8 cellular contexts compared by ENCODE assay signal in the genomic region with DNA sequence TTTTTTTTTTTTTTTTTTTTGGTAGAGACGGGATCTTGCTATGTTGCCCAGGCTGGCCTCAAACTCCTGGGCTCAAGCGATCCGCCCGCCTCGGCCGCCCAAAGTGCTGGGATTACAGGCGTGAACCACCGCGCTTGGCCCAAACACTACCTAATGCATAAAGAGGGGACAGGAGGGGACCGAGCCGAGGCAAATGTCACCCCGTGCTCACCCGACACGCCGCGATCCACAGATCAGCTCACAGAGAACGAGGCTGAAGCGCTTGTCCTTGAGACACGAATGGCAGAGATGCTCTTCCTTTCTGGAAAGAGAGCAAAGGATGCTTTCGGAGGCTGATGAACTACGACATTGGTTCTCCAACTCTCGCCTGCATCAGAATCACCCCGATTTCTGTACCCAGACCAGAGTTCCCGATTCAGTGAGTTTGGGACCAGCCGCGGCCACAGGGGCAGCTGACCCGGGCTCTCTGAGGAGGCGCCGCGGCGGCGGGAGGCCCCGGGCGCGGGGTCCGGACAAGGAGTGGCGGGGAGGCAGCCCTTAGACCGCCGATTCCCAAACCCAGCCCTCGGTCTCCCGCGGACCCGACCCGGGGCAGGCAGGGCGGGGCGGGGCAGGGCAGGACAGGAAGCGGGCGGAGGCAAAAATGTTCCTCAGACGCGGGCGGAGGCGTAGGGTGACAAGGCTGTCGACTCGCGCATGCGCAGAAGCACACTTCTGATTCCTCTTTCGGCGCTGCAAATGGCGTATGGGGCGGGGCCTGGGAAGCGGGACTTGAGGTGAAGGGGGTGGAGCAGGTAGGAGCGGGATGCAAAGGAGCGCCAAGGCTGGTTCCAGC. TPM values are rescaled to one million over a fixed set of nuclear protein-coding genes. Genes with fewer than 3 reads are reported as not detected.
DNase-seq lines count a peak whose midpoint lies in the region; ATAC-seq and TF ChIP-seq lines count a peak whose summit lies in the region.

ZNF699 (minus strand) TSS at position 700 of the 835 bp plus-strand sequence. CDS start 4,719 bp downstream, outside the sequence.

- H3K27ac Mint-ChIP-seq in activated naive CD8-positive, alpha-beta T cell treated with anti-CD3 and anti-CD28 coated beads for 36 hours: peak within 1 kb of the TSS; percentile 93

- H3K4me3 ChIP-seq in GM06990 (replicated peaks; ENCODE audit: low read depth, low read length) (peak within 1 kb of the TSS; percentile 72), ovary (peak within 1 kb of the TSS; percentile 97), thymus (ENCODE audit: low read length) (peak within 1 kb of the TSS; percentile 75)

- peaks cover 25% of the 10 kb centered on the region for H3K36me3 Mint-ChIP-seq in activated naive CD8-positive, alpha-beta T cell treated with anti-CD3 and anti-CD28 coated beads for 36 hours

- no peak for TF ChIP-seq EP300 in ovary (IDR thresholded peaks at IDR 0.05)

- H3K9me3 ChIP-seq in ovary: peaks cover 0 to 5% of the 10 kb centered on the region in 2 donors
- H3K9me3 ChIP-seq in thymus (ENCODE audit: control insufficient read depth): no peaks in the 10 kb centered on the region

- peaks cover 15% of the 10 kb centered on the region for H3K9me3 Mint-ChIP-seq in activated naive CD8-positive, alpha-beta T cell treated with anti-CD3 and anti-CD28 coated beads for 36 hours

- H3K36me3 ChIP-seq in GM06990 (ENCODE audit: control insufficient read depth, insufficient read depth, low read length): no peaks in the 10 kb centered on the region
- H3K36me3 ChIP-seq in ovary: no peaks in the 10 kb centered on the region
- H3K36me3 ChIP-seq in thymus (ENCODE audit: control insufficient read depth, insufficient read depth): peaks cover 8% of the 10 kb centered on the region

- H3K4me1 ChIP-seq in ovary (ENCODE audit: insufficient read depth) (peaks cover 1% of the 10 kb centered on the region), thymus (ENCODE audit: control insufficient read depth, insufficient read depth, low read length) (peaks cover 3% of the 10 kb centered on the region)

- intact Hi-C loops in Right ventricle myocardium inferior (cut with DNase I) (loop anchor here (5.0 kb wide), 1 partner anchor 172 kb away; no protein-coding TSS in a partner anchor), ovary (cut with DNase I) (loop anchor here in 1 of 4 donors (10.0 kb wide), 1 partner anchor 275 kb away; the partner anchor contains the start of gene ZNF121)

- DNase-seq in GM06990 (ENCODE audit: extremely low read depth, insufficient read length): peak; percentile 94
- DNase-seq in NCI-H1048 (lab: John Stamatoyannopoulos, UW): peak; percentile 98
- peak; percentile 98 for DNase-seq in activated naive CD8-positive, alpha-beta T cell treated with anti-CD3 and anti-CD28 coated beads for 36 hours
- DNase-seq in Right ventricle myocardium inferior (ENCODE audit: missing footprints): peak; percentile 99
- peak; percentile 98 to 99 (median 99) for DNase-seq in ovary

- WGBS in ovary, 3 donors: 1% methylated on average over 62 to 63 of the region's 63 CpGs
- WGBS in thymus: 1% methylated on average over 63 of the region's 63 CpGs

- TF ChIP-seq CTCF in GM06990 (IDR thresholded peaks at IDR 0.05; ENCODE audit: insufficient read depth, low read length, poor library complexity, severe bottlenecking): no peak
- TF ChIP-seq CTCF in ovary (IDR thresholded peaks at IDR 0.05): no peak

- no peaks in the 10 kb centered on the region for H3K27me3 ChIP-seq in GM06990 (replicated peaks; ENCODE audit: control insufficient read depth, insufficient read depth, low read length)
- no peaks in the 10 kb centered on the region for H3K27me3 ChIP-seq in ovary
- no peaks in the 10 kb centered on the region for H3K27me3 ChIP-seq in thymus (ENCODE audit: control insufficient read depth, insufficient read depth)

- H3K4me3 Mint-ChIP-seq in activated naive CD8-positive, alpha-beta T cell treated with anti-CD3 and anti-CD28 coated beads for 36 hours: peak within 1 kb of the TSS; percentile 95

- H3K4me1 Mint-ChIP-seq in activated naive CD8-positive, alpha-beta T cell treated with anti-CD3 and anti-CD28 coated beads for 36 hours: peaks cover 17% of the 10 kb centered on the region

- TF ChIP-seq POLR2A in ovary (IDR thresholded peaks at IDR 0.05): peak; percentile 47

- ATAC-seq in HG02588 (IDR thresholded peaks at IDR 0.05; ENCODE audit: unreplicated experiment) (peak; percentile 89), SK-N-SH treated with all-trans-retinoic acid at 6 μM for 48 hours (peak; percentile 95), Right ventricle myocardium inferior (peak; percentile 98)

- peaks cover 4% of the 10 kb centered on the region for H3K27me3 Mint-ChIP-seq in activated naive CD8-positive, alpha-beta T cell treated with anti-CD3 and anti-CD28 coated beads for 36 hours

- peak within 1 kb of the TSS; percentile 72 to 90 for H3K27ac ChIP-seq in ovary
- peak within 1 kb of the TSS; percentile 92 for H3K27ac ChIP-seq in thymus (ENCODE audit: low read depth)

TF ChIP-seq in SK-N-SH treated with all-trans-retinoic acid at 6 μM for 48 hours, 23 proteins besides CTCF, POLR2A, EP300 and RAD21:
- TF ChIP-seq, protein P1, sequence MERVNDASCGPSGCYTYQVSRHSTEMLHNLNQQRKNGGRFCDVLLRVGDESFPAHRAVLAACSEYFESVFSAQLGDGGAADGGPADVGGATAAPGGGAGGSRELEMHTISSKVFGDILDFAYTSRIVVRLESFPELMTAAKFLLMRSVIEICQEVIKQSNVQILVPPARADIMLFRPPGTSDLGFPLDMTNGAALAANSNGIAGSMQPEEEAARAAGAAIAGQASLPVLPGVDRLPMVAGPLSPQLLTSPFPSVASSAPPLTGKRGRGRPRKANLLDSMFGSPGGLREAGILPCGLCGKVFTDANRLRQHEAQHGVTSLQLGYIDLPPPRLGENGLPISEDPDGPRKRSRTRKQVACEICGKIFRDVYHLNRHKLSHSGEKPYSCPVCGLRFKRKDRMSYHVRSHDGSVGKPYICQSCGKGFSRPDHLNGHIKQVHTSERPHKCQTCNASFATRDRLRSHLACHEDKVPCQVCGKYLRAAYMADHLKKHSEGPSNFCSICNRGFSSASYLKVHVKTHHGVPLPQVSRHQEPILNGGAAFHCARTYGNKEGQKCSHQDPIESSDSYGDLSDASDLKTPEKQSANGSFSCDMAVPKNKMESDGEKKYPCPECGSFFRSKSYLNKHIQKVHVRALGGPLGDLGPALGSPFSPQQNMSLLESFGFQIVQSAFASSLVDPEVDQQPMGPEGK (CRISPR knock-in tag; IDR thresholded peaks at IDR 0.05; ENCODE audit: borderline replicate concordance): no peak
- TF ChIP-seq ZFP30 (CRISPR knock-in tag; IDR thresholded peaks at IDR 0.05): no peak
- no peak for TF ChIP-seq ESRRG (CRISPR knock-in tag; IDR thresholded peaks at IDR 0.05)
- no peak for TF ChIP-seq ZC3H10 (CRISPR knock-in tag; IDR thresholded peaks at IDR 0.05)
- no peak for TF ChIP-seq ZNF70 (CRISPR knock-in tag; IDR thresholded peaks at IDR 0.05)
- no peak for TF ChIP-seq RARB (CRISPR knock-in tag; IDR thresholded peaks at IDR 0.05)
- no peak for TF ChIP-seq BACH2 (CRISPR knock-in tag; IDR thresholded peaks at IDR 0.05; ENCODE audit: borderline replicate concordance)
- no peak for TF ChIP-seq POU6F1 (CRISPR knock-in tag; IDR thresholded peaks at IDR 0.05; ENCODE audit: borderline replicate concordance, low read depth)
- no peak for TF ChIP-seq OSR1 (CRISPR knock-in tag; IDR thresholded peaks at IDR 0.05)
- TF ChIP-seq TOX (CRISPR knock-in tag; IDR thresholded peaks at IDR 0.05; ENCODE audit: borderline replicate concordance): no peak
- no peak for TF ChIP-seq ZFP3 (CRISPR knock-in tag; IDR thresholded peaks at IDR 0.05)

RNA-seq across cellular contexts. Expression of gene ZNF699, which starts in this region (rescaled TPM):
- 1 to 10 TPM; 4.6 to 5.1 TPM for total RNA-seq in activated naive CD8-positive, alpha-beta T cell treated with anti-CD3 and anti-CD28 coated beads for 36 hours
- 3.5 TPM for total RNA-seq in Right ventricle myocardium inferior
- 10 to 100 TPM in 6 of 7 donors, 1 to 10 TPM in 1; 9.2 to 31.2 (median 14.2) TPM for total RNA-seq in ovary
- polyA plus RNA-seq in ovary: 1 to 10 TPM; 3.6 to 6.1 TPM
- 1.8 TPM for polyA plus RNA-seq in thymus

Comparison
In these comparisons a context has a peak if more than half of its experiments do, and no peak if none do; other contexts are left out.
1. Peak in every context shown above with its lines: DNase-seq, ATAC-seq, H3K4me3 ChIP-seq and H3K27ac ChIP-seq.